Comparison of ENCODE assay signal across 10 cellular contexts in the genomic region with DNA sequence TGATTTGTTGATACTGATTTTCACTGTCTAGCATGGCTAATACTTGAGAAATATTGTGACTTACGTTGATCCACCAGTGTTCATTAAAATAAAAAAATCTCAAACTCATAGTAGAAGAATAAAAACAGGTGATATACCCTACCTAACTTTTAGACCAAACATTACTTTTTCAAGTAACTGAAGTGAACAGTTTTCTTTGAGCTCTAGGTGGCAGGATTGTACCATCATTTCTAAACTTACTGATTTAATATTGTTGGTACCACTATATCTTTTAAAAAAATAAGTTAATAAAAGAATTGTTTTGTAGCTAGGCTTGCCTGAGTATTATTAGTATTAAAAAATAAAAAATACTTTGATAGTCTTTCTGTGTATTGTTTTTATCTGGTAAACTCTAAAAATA. TPM values are rescaled to one million over a fixed set of nuclear protein-coding genes. Genes with fewer than 3 reads are reported as not detected.
DNase-seq lines count a peak whose midpoint lies in the region; ATAC-seq, FAIRE-seq and TF ChIP-seq lines count a peak whose summit lies in the region.
"Had no signal": no experiment of that assay in that cellular context is flagged by ENCODE, and none has a peak within 500 bp of the region (broad histone marks: within the 10 kb centered on the region; RNA-seq: fewer than 3 reads in every experiment).

No MANE protein-coding gene starts in this region.

- no peak for ATAC-seq in WTC11
- ATAC-seq in GM21423 (IDR thresholded peaks at IDR 0.05; ENCODE audit: unreplicated experiment): no peak
- ATAC-seq in GM18868 (IDR thresholded peaks at IDR 0.05; ENCODE audit: unreplicated experiment): no peak

- H3K27me3 Mint-ChIP-seq in WTC11 (ENCODE audit: low read depth): no peaks in the 10 kb centered on the region
- H3K27me3 Mint-ChIP-seq: dendritic cell treated with granulocyte-macrophage colony-stimulating factor and Interleukin-4, amounts not matched to agents 40 ng/mL and 50 ng/mL, for 4 days had no signal

- POLR2A ChIA-PET in RWPE1 (lab: Yijun Ruan, JAX; ENCODE audit: low non-redundant PET): no interaction called here
- POLR2A ChIA-PET in WTC11 (lab: Charles Lee): interaction anchor here (0.7 to 1.0 kb wide), 2 partner anchors 84 to 475 kb away, joined by 3 read pairs; a partner anchor contains a TSS

- no peak for DNase-seq in RWPE1 (ENCODE audit: low spot score)
- peak; percentile 31 for DNase-seq in fibroblast of villous mesenchyme (ENCODE audit: low read depth)
- no peak for DNase-seq in WTC11 (ENCODE audit: low spot score)
- no peak for DNase-seq in NCI-H128 (lab: John Stamatoyannopoulos, UW; ENCODE audit: unreplicated experiment)
- DNase-seq: WERI-Rb-1 had no signal

- no peak overlapping the region for H3K27ac Mint-ChIP-seq in WTC11

- no peak overlapping the region for H3K4me3 ChIP-seq in fibroblast of villous mesenchyme (ENCODE audit: low read depth, low read length)

- FAIRE-seq in G401.6 (lab: Jason Lieb, UNC): peak; percentile 98

- H3K27ac ChIP-seq in 22Rv1: no peak overlapping the region
- H3K27ac ChIP-seq in RWPE1: no peak overlapping the region
- H3K27ac ChIP-seq: WERI-Rb-1 had no signal

- H3K4me1 Mint-ChIP-seq in WTC11: peaks cover 24% of the 10 kb centered on the region

- TF ChIP-seq CTCF in 22Rv1 (IDR thresholded peaks at IDR 0.05) (peak; percentile 70), RWPE1 (conservative IDR thresholded peaks at IDR 0.05; ENCODE audit: low read depth) (0 out of 2 replicates have a peak, but pooled peaks have one; percentile 24), fibroblast of villous mesenchyme (IDR thresholded peaks at IDR 0.05; ENCODE audit: insufficient read depth, low read depth, low read length) (peak; percentile 37), WTC11 (IDR thresholded peaks at IDR 0.05) (no peak)

- H3K4me3 Mint-ChIP-seq in WTC11: no peak overlapping the region
- H3K4me3 Mint-ChIP-seq: dendritic cell treated with granulocyte-macrophage colony-stimulating factor and Interleukin-4, amounts not matched to agents 40 ng/mL and 50 ng/mL, for 4 days had no signal

- H3K36me3 Mint-ChIP-seq in WTC11: peaks cover 47% of the 10 kb centered on the region

- H3K9me3 Mint-ChIP-seq in WTC11: 0 out of 2 replicates have a peak, but pooled peaks cover 4% of the 10 kb centered on the region
- H3K9me3 Mint-ChIP-seq: dendritic cell treated with granulocyte-macrophage colony-stimulating factor and Interleukin-4, amounts not matched to agents 40 ng/mL and 50 ng/mL, for 4 days had no signal

- CTCF ChIA-PET in RWPE1 (lab: Yijun Ruan, JAX) (interaction anchor here (0.7 to 1.2 kb wide), 8 partner anchors 16 to 196 kb away, joined by 3 to 9 read pairs (median 3); no protein-coding TSS in a partner anchor), WTC11 (lab: Charles Lee) (interaction anchor here (1.0 to 1.9 kb wide), 3 partner anchors 9 to 73 kb away, joined by 3 to 5 read pairs (median 4); a partner anchor contains a TSS)

TF ChIP-seq in WTC11, 78 proteins besides CTCF, POLR2A, EP300 and RAD21 (continues in another document):
- TF ChIP-seq, protein P1, sequence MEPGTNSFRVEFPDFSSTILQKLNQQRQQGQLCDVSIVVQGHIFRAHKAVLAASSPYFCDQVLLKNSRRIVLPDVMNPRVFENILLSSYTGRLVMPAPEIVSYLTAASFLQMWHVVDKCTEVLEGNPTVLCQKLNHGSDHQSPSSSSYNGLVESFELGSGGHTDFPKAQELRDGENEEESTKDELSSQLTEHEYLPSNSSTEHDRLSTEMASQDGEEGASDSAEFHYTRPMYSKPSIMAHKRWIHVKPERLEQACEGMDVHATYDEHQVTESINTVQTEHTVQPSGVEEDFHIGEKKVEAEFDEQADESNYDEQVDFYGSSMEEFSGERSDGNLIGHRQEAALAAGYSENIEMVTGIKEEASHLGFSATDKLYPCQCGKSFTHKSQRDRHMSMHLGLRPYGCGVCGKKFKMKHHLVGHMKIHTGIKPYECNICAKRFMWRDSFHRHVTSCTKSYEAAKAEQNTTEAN (CRISPR knock-in tag; IDR thresholded peaks at IDR 0.05): no peak
- no peak for TF ChIP-seq NFATC4 (CRISPR knock-in tag; IDR thresholded peaks at IDR 0.05)
- TF ChIP-seq, protein P2, sequence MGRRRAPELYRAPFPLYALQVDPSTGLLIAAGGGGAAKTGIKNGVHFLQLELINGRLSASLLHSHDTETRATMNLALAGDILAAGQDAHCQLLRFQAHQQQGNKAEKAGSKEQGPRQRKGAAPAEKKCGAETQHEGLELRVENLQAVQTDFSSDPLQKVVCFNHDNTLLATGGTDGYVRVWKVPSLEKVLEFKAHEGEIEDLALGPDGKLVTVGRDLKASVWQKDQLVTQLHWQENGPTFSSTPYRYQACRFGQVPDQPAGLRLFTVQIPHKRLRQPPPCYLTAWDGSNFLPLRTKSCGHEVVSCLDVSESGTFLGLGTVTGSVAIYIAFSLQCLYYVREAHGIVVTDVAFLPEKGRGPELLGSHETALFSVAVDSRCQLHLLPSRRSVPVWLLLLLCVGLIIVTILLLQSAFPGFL (CRISPR knock-in tag; IDR thresholded peaks at IDR 0.05; ENCODE audit: borderline replicate concordance): no peak
- no peak for TF ChIP-seq FOXK1 (CRISPR knock-in tag; IDR thresholded peaks at IDR 0.05)
- no peak for TF ChIP-seq TEAD1 (CRISPR knock-in tag; IDR thresholded peaks at IDR 0.05)
- no peak for TF ChIP-seq NR3C1 (CRISPR knock-in tag; conservative IDR thresholded peaks at IDR 0.05; ENCODE audit: low read depth)
- TF ChIP-seq, protein P3, sequence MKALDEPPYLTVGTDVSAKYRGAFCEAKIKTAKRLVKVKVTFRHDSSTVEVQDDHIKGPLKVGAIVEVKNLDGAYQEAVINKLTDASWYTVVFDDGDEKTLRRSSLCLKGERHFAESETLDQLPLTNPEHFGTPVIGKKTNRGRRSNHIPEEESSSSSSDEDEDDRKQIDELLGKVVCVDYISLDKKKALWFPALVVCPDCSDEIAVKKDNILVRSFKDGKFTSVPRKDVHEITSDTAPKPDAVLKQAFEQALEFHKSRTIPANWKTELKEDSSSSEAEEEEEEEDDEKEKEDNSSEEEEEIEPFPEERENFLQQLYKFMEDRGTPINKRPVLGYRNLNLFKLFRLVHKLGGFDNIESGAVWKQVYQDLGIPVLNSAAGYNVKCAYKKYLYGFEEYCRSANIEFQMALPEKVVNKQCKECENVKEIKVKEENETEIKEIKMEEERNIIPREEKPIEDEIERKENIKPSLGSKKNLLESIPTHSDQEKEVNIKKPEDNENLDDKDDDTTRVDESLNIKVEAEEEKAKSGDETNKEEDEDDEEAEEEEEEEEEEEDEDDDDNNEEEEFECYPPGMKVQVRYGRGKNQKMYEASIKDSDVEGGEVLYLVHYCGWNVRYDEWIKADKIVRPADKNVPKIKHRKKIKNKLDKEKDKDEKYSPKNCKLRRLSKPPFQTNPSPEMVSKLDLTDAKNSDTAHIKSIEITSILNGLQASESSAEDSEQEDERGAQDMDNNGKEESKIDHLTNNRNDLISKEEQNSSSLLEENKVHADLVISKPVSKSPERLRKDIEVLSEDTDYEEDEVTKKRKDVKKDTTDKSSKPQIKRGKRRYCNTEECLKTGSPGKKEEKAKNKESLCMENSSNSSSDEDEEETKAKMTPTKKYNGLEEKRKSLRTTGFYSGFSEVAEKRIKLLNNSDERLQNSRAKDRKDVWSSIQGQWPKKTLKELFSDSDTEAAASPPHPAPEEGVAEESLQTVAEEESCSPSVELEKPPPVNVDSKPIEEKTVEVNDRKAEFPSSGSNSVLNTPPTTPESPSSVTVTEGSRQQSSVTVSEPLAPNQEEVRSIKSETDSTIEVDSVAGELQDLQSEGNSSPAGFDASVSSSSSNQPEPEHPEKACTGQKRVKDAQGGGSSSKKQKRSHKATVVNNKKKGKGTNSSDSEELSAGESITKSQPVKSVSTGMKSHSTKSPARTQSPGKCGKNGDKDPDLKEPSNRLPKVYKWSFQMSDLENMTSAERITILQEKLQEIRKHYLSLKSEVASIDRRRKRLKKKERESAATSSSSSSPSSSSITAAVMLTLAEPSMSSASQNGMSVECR (CRISPR knock-in tag; IDR thresholded peaks at IDR 0.05; ENCODE audit: borderline replicate concordance): no peak
- no peak for TF ChIP-seq EMX1 (CRISPR knock-in tag; IDR thresholded peaks at IDR 0.05)
- TF ChIP-seq NFYB (CRISPR knock-in tag; conservative IDR thresholded peaks at IDR 0.05; ENCODE audit: low read depth): no peak
- TF ChIP-seq, protein P4, sequence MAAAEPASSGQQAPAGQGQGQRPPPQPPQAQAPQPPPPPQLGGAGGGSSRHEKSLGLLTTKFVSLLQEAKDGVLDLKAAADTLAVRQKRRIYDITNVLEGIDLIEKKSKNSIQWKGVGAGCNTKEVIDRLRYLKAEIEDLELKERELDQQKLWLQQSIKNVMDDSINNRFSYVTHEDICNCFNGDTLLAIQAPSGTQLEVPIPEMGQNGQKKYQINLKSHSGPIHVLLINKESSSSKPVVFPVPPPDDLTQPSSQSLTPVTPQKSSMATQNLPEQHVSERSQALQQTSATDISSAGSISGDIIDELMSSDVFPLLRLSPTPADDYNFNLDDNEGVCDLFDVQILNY (CRISPR knock-in tag; IDR thresholded peaks at IDR 0.05): no peak
- TF ChIP-seq PRRX2 (CRISPR knock-in tag; IDR thresholded peaks at IDR 0.05): no peak
- TF ChIP-seq TP53 (CRISPR knock-in tag; IDR thresholded peaks at IDR 0.05): no peak
- TF ChIP-seq, protein P5, sequence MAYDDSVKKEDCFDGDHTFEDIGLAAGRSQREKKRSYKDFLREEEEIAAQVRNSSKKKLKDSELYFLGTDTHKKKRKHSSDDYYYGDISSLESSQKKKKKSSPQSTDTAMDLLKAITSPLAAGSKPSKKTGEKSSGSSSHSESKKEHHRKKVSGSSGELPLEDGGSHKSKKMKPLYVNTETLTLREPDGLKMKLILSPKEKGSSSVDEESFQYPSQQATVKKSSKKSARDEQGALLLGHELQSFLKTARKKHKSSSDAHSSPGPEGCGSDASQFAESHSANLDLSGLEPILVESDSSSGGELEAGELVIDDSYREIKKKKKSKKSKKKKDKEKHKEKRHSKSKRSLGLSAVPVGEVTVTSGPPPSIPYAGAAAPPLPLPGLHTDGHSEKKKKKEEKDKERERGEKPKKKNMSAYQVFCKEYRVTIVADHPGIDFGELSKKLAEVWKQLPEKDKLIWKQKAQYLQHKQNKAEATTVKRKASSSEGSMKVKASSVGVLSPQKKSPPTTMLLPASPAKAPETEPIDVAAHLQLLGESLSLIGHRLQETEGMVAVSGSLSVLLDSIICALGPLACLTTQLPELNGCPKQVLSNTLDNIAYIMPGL (CRISPR knock-in tag; IDR thresholded peaks at IDR 0.05): no peak

RNA-seq across cellular contexts. Expression of a gene that starts 21.5 kb away (rescaled TPM):
- total RNA-seq in fibroblast of villous mesenchyme (24.5 and 40.2 TPM in 2 replicates), WTC11 (2021) (50.7 to 57.1 TPM (median 51.6 TPM) in 3 replicates)

RNA-seq across cellular contexts. Expression of a gene that starts 38.1 kb away (rescaled TPM):
- total RNA-seq in fibroblast of villous mesenchyme (5.8 and 7.8 TPM in 2 replicates), WTC11 (2021) (8.4 to 9.9 TPM (median 8.6 TPM) in 3 replicates)

RNA-seq across cellular contexts. Expression of a gene that starts 43.1 kb away (rescaled TPM):
- total RNA-seq in fibroblast of villous mesenchyme (12.9 and 32.8 TPM in 2 replicates), WTC11 (2021) (0.05 TPM in 1 of 3 replicates, not detected in the others)

Comparison
In these comparisons a context has a peak if more than half of its experiments do, and no peak if none do; other contexts are left out.
1. RNA of a gene that starts 43.1 kb away (total RNA-seq): 12.9 to 32.8 TPM in fibroblast of villous mesenchyme; 0.05 TPM in WTC11; every median in the first group is over 10 times any median in the second.